In the genomic region with DNA sequence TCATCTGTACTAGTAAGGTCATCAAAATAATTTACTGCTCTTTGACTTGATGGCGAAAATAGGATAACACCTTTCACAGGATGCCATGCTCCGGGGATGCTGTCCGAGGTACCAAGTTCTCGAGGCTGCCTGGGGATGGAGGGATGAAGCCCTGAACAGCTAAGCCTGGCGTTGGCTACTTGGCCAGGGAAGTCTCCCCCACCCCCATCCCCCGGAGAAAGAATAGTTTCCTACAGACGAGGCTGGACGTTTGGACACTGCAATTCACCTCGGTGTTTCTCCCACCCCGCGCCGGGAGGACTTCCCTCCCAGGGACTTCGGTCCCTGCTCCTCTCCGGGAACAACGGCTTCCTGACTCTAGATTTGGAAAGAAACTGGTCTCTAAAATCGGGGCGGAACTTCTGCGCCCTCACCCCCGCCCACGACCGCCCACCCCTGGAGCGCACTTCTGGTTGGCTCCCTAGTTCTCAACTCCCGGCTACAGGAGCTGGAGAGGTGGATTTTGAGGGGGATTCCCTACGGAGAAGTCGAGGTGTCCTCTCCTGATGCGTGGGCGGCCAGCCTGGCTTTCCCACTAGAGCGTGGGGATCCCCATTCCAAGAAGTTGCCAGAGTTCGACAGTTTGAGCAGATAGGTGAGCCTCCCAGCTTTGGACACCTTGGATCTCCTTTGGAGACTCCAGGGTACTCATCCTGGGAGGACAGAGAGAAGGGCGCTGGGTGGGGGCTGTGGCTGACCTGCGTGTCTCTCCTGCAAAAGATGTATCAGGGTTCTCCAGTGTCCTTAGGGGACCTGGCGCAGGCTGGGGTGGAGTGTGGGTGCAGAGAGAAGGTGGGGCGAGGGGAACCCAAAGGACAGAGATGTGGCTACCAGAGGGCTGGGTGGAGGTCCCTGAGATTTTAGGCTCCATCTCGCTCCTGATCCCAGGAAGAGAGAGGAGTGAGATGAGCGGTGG, we compare ENCODE assay signal across 9 cellular contexts. TPM values are rescaled to one million over a fixed set of nuclear protein-coding genes. Genes with fewer than 3 reads are reported as not detected.
DNase-seq lines count a peak whose midpoint lies in the region; ATAC-seq and TF ChIP-seq lines count a peak whose summit lies in the region.
"Had no signal": no experiment of that assay in that cellular context is flagged by ENCODE, and none has a peak within 500 bp of the region (broad histone marks: within the 10 kb centered on the region; RNA-seq: fewer than 3 reads in every experiment).

No MANE protein-coding gene starts in this region.

- no peak overlapping the region for H3K27ac ChIP-seq in coronary artery

- no peak for TF ChIP-seq CTCF in coronary artery (IDR thresholded peaks at IDR 0.05)

- ATAC-seq in HG02642 (IDR thresholded peaks at IDR 0.05; ENCODE audit: poor library complexity, unreplicated experiment) (no peak), GM18498 (IDR thresholded peaks at IDR 0.05; ENCODE audit: unreplicated experiment) (no peak), HG03280 (IDR thresholded peaks at IDR 0.05; ENCODE audit: unreplicated experiment) (no peak), HG02623 (IDR thresholded peaks at IDR 0.05; ENCODE audit: unreplicated experiment) (no peak)
- ATAC-seq: CD8-positive, alpha-beta T cell had no signal

- peak; percentile 50 for DNase-seq in COLO668 (lab: John Stamatoyannopoulos, UW; ENCODE audit: unreplicated experiment)
- DNase-seq in NCI-H1105 (lab: John Stamatoyannopoulos, UW), result peak; percentile 53
- no peak for DNase-seq in coronary artery (ENCODE audit: low spot score)
- DNase-seq in myocyte (ENCODE audit: low read depth), result peak; percentile 2
- DNase-seq: CD8-positive, alpha-beta T cell had no signal

- peak overlapping the region; percentile 22 for H3K4me3 ChIP-seq in coronary artery

RNA-seq across cellular contexts. Expression of a gene that starts 1.1 kb away (rescaled TPM):
- total RNA-seq in myocyte, result 0.35 TPM in 1 of 2 replicates, not detected in the other
- not detected for polyA plus RNA-seq in myocyte (2012)
- total RNA-seq: CD8-positive, alpha-beta T cell had no signal
